25 cellular contexts compared by ENCODE assay signal in genomic region chr7:68925241-68925640, GRCh38.
DNase-seq lines count a peak whose midpoint lies in the region; TF ChIP-seq lines count a peak whose summit lies in the region.
"Had no signal": no experiment of that assay in that cellular context is flagged by ENCODE, and none has a peak within 500 bp of the region (broad histone marks: within the 10 kb centered on the region; RNA-seq: fewer than 3 reads in every experiment).

No MANE protein-coding gene starts in this region.

- H3K4me1 Mint-ChIP-seq in activated T-cell treated with anti-CD3 and anti-CD28 coated beads, Interleukin-2, amount 50 U/mL, for 24 hours (ENCODE audit: low read depth) = no peaks in the 10 kb centered on the region
- H3K4me1 Mint-ChIP-seq: activated B cell treated with CpG ODN at 0.5 μM for 24 hours; activated naive CD4-positive, alpha-beta T cell treated with anti-CD3 and anti-CD28 coated beads, Interleukin-2, amount 10 ng/mL, durations not matched to agents 7 days and 5 days; B cell; central memory CD8-positive, alpha-beta T cell; stimulated activated effector memory CD8-positive, alpha-beta T cell treated with anti-CD3 and anti-CD28 coated beads, Interleukin-12 subunit alpha, Interleukin-12 subunit beta, amount 100 ng/mL, for 72 hours; T-cell had no signal

- no peak overlapping the region for H3K4me3 Mint-ChIP-seq in activated T-cell treated with anti-CD3 and anti-CD28 coated beads, Interleukin-2, amount 50 U/mL, for 24 hours
- H3K4me3 Mint-ChIP-seq: activated B cell treated with CpG ODN at 0.5 μM for 24 hours; activated naive CD4-positive, alpha-beta T cell treated with anti-CD3 and anti-CD28 coated beads, Interleukin-2, amount 10 ng/mL, durations not matched to agents 7 days and 5 days; B cell; CD8-positive, alpha-beta T cell; central memory CD8-positive, alpha-beta T cell; natural killer cell treated with Interleukin-12 subunit alpha and Interleukin-12 subunit beta and Interleukin-15 and Interleukin-18, amount 100 ng/mL, for 72 hours; stimulated activated effector memory CD8-positive, alpha-beta T cell treated with anti-CD3 and anti-CD28 coated beads, Interleukin-12 subunit alpha, Interleukin-12 subunit beta, amount 100 ng/mL, for 72 hours; T-cell had no signal

- DNase-seq in NCI-H82 (lab: John Stamatoyannopoulos, UW) (peak; percentile 31), NCI-H82 treated with DMSO at 0.1 percent for 48 hours (lab: John Stamatoyannopoulos, UW; ENCODE audit: unreplicated experiment) (no peak), NCI-H146 treated with DMSO at 0.1 percent for 48 hours (lab: John Stamatoyannopoulos, UW; ENCODE audit: unreplicated experiment) (peak; percentile 96), NCI-H69 (lab: John Stamatoyannopoulos, UW) (peak; percentile 82), retinal pigment epithelial cell (ENCODE audit: low read depth) (peak; percentile 60), LoVo (ENCODE audit: low spot score) (no peak), OCI-M2 (lab: John Stamatoyannopoulos, UW; ENCODE audit: unreplicated experiment) (no peak)
- no peak for DNase-seq in activated T-cell treated with anti-CD3 and anti-CD28 coated beads, Interleukin-2, amount 50 U/mL, for 24 hours
- DNase-seq: activated B cell treated with CpG ODN at 0.5 μM for 24 hours; activated CD4-positive, alpha-beta T cell treated with anti-CD3 and anti-CD28 coated beads, Interleukin-2, amount 50 U/mL, for 1 hour; activated naive CD4-positive, alpha-beta T cell treated with anti-CD3 and anti-CD28 coated beads, Interleukin-2, amount 10 ng/mL, durations not matched to agents 7 days and 5 days; adrenal gland; CD8-positive, alpha-beta T cell; erythroblast; glutamatergic neuron; left colon; mammary epithelial cell; NCI-H526 treated with DMSO at 0.1 percent for 48 hours; T-cell; transverse colon had no signal

- TF ChIP-seq CTCF in retinal pigment epithelial cell (conservative IDR thresholded peaks at IDR 0.05; ENCODE audit: low read depth, low read length) = no peak

- no peak overlapping the region for H3K4me3 ChIP-seq in retinal pigment epithelial cell (ENCODE audit: low read length)
- H3K4me3 ChIP-seq: adrenal gland, HAP-1, transverse colon had no signal

- no peaks in the 10 kb centered on the region for H3K27me3 Mint-ChIP-seq in activated T-cell treated with anti-CD3 and anti-CD28 coated beads, Interleukin-2, amount 50 U/mL, for 24 hours
- H3K27me3 Mint-ChIP-seq: activated B cell treated with CpG ODN at 0.5 μM for 24 hours; activated naive CD4-positive, alpha-beta T cell treated with anti-CD3 and anti-CD28 coated beads, Interleukin-2, amount 10 ng/mL, durations not matched to agents 7 days and 5 days; central memory CD8-positive, alpha-beta T cell; natural killer cell treated with Interleukin-12 subunit alpha and Interleukin-12 subunit beta and Interleukin-15 and Interleukin-18, amount 100 ng/mL, for 72 hours; T-cell had no signal

- H3K27ac Mint-ChIP-seq in activated T-cell treated with anti-CD3 and anti-CD28 coated beads, Interleukin-2, amount 50 U/mL, for 24 hours = no peak overlapping the region
- H3K27ac Mint-ChIP-seq: activated B cell treated with CpG ODN at 0.5 μM for 24 hours; activated naive CD4-positive, alpha-beta T cell treated with anti-CD3 and anti-CD28 coated beads, Interleukin-2, amount 10 ng/mL, durations not matched to agents 7 days and 5 days; B cell; CD8-positive, alpha-beta T cell; natural killer cell treated with Interleukin-12 subunit alpha and Interleukin-12 subunit beta and Interleukin-15 and Interleukin-18, amount 100 ng/mL, for 72 hours; stimulated activated effector memory CD8-positive, alpha-beta T cell treated with anti-CD3 and anti-CD28 coated beads, Interleukin-12 subunit alpha, Interleukin-12 subunit beta, amount 100 ng/mL, for 72 hours; T-cell had no signal

- H3K36me3 Mint-ChIP-seq in activated T-cell treated with anti-CD3 and anti-CD28 coated beads, Interleukin-2, amount 50 U/mL, for 24 hours (ENCODE audit: low read depth) = no peaks in the 10 kb centered on the region
- H3K36me3 Mint-ChIP-seq: activated naive CD4-positive, alpha-beta T cell treated with anti-CD3 and anti-CD28 coated beads, Interleukin-2, amount 10 ng/mL, durations not matched to agents 7 days and 5 days; CD8-positive, alpha-beta T cell; stimulated activated effector memory CD8-positive, alpha-beta T cell treated with anti-CD3 and anti-CD28 coated beads, Interleukin-12 subunit alpha, Interleukin-12 subunit beta, amount 100 ng/mL, for 72 hours; T-cell had no signal

- H3K9me3 Mint-ChIP-seq in activated T-cell treated with anti-CD3 and anti-CD28 coated beads, Interleukin-2, amount 50 U/mL, for 24 hours = peaks cover 25% of the 10 kb centered on the region

Comparison
In these comparisons a context has a peak if more than half of its experiments do, and no peak if none do; other contexts are left out.
1. DNase-seq: peak in NCI-H82 (single experiment), NCI-H146 treated with DMSO at 0.1 percent for 48 hours (single experiment), NCI-H69 (single experiment) and retinal pigment epithelial cell (single experiment); none in NCI-H82 treated with DMSO at 0.1 percent for 48 hours (single experiment), LoVo (single experiment), OCI-M2 (single experiment) and activated T-cell treated with anti-CD3 and anti-CD28 coated beads, Interleukin-2, amount 50 U/mL, for 24 hours (single experiment).